In the genomic region with DNA sequence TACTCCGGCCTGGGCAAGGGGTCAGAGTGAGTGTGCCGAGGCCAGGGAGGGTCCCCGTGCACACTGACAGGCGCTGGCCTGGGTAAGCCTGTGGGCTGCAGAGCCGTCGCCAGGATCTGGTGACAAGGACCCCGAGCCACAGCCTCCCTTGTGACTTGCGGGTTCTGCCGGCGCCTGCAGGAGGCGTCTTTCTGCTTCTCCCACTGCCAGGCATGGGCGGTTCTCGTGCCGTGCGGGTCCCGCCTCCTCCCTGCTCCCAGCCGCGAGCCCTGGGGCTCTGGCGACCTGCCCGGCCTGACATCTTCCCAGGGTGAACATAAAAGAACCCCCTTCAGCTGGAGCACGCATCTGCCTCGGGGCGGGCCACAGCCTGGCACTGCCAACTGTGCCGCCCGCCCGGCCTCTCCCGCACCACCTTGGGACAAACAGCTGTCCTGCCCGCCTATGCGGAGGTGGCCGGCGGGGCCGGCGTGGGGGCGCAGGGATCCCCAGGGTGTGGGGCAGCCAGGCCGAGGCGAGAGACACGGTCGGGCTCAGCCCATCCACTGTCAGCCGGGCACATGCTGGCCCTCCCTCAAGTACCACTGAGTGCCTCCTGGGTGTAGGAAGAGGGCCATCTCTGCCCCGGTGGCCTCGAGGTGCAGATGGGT, we compare ENCODE assay signal across 8 cellular contexts. TPM values are rescaled to one million over a fixed set of nuclear protein-coding genes. Genes with fewer than 3 reads are reported as not detected.
DNase-seq lines count a peak whose midpoint lies in the region; ATAC-seq, FAIRE-seq and TF ChIP-seq lines count a peak whose summit lies in the region.

No MANE protein-coding gene starts in this region.

- peak overlapping the region; percentile 42 for H3K9ac ChIP-seq in NT2/D1 (ENCODE audit: insufficient read length, low read depth)

- peaks cover 54% of the 10 kb centered on the region for H3K27me3 Mint-ChIP-seq in nephron progenitor cell (ENCODE audit: low read depth, poor library complexity)

- peaks cover 12% of the 10 kb centered on the region for H3K36me3 ChIP-seq in NT2/D1 (ENCODE audit: insufficient read depth, insufficient read length, low read length)

- no peaks in the 10 kb centered on the region for H3K9me3 Mint-ChIP-seq in nephron progenitor cell

- ATAC-seq in esophagus mucosa (peak; percentile 25), HG02642 (IDR thresholded peaks at IDR 0.05; ENCODE audit: poor library complexity, unreplicated experiment) (no peak)

- no peaks in the 10 kb centered on the region for H3K36me3 Mint-ChIP-seq in nephron progenitor cell (ENCODE audit: low read depth)

- no peak for FAIRE-seq in urothelium cell line (lab: Jason Lieb, UNC)

- peaks cover 37% of the 10 kb centered on the region for H3K4me1 ChIP-seq in NT2/D1 (ENCODE audit: insufficient read depth, insufficient read length)

- no peak overlapping the region for H3K4me3 Mint-ChIP-seq in nephron progenitor cell

- peak overlapping the region; percentile 13 for H3K4me3 ChIP-seq in Jurkat, Clone E6-1 (ENCODE audit: low read length)
- no peak overlapping the region for H3K4me3 ChIP-seq in NT2/D1 (ENCODE audit: insufficient read length, low read depth)

- TF ChIP-seq CTCF in nephron progenitor cell (IDR thresholded peaks at IDR 0.05) = peak; percentile 40

- H3K27ac Mint-ChIP-seq in nephron progenitor cell = no peak overlapping the region

- H3K4me1 Mint-ChIP-seq in nephron progenitor cell = peaks cover 7% of the 10 kb centered on the region

- no peaks in the 10 kb centered on the region for H3K9me3 ChIP-seq in NT2/D1 (ENCODE audit: insufficient read depth, low read length)

- H3K27me3 ChIP-seq in NT2/D1 (ENCODE audit: insufficient read depth, insufficient read length) = peaks cover 43% of the 10 kb centered on the region

- DNase-seq in COLO668 (lab: John Stamatoyannopoulos, UW; ENCODE audit: unreplicated experiment) (peak; percentile 95), NT2/D1 (ENCODE audit: low read depth, low spot score) (peak; percentile 75), nephron progenitor cell (peak; percentile 72), urothelium cell line (ENCODE audit: low spot score) (no peak)
- peak; percentile 79 for DNase-seq in Jurkat, Clone E6-1 (ENCODE audit: low read depth, low spot score)
- DNase-seq in activated T-cell treated with anti-CD3 and anti-CD28 coated beads, Interleukin-2, amount 50 U/mL, for 48 hours = peak; percentile 80 to 85

RNA-seq across cellular contexts. Expression of a gene that starts 1.5 kb away (rescaled TPM):
- polyA plus RNA-seq in Jurkat, Clone E6-1 (2012; ENCODE audit: insufficient read depth, insufficient read length) = 3.7 TPM
- total RNA-seq in esophagus mucosa = 0.48 TPM

RNA-seq across cellular contexts. Expression of a gene that starts 15.8 kb away (rescaled TPM):
- polyA plus RNA-seq in Jurkat, Clone E6-1 (2012; ENCODE audit: insufficient read depth, insufficient read length) = 270 TPM
- total RNA-seq in esophagus mucosa = 320 TPM

RNA-seq across cellular contexts. Expression of a gene that starts 44.4 kb away (rescaled TPM):
- polyA plus RNA-seq in Jurkat, Clone E6-1 (2012; ENCODE audit: insufficient read depth, insufficient read length) = not detected
- not detected for total RNA-seq in esophagus mucosa

RNA-seq across cellular contexts. Expression of a gene that starts 45.1 kb away (rescaled TPM):
- polyA plus RNA-seq in Jurkat, Clone E6-1 (2012; ENCODE audit: insufficient read depth, insufficient read length) = 112 TPM
- total RNA-seq in esophagus mucosa = 24.5 TPM

RNA-seq across cellular contexts. Expression of a gene that starts 51.5 kb away (rescaled TPM):
- 0.74 TPM for polyA plus RNA-seq in Jurkat, Clone E6-1 (2012; ENCODE audit: insufficient read depth, insufficient read length)
- total RNA-seq in esophagus mucosa = 0.12 TPM
